ENCODE assay signal across 11 cellular contexts in genomic region chr1:8662380-8663072, GRCh38.
A peak's percentile ranks its signal among the peaks of the same experiment; 100 is the strongest.
DNase-seq lines count a peak whose midpoint lies in the region; FAIRE-seq and TF ChIP-seq lines count a peak whose summit lies in the region.
"Had no signal": no experiment of that assay in that cellular context is flagged by ENCODE, and none has a peak within 500 bp of the region (broad histone marks: within the 10 kb centered on the region; RNA-seq: fewer than 3 reads in every experiment).

No MANE protein-coding gene starts in this region.

- TSS peak; percentile 28 for BruUV-seq in A673 (replicated peaks; lab: Mats Ljungman, UMichigan)

- peak overlapping the region; percentile 94 for H3K27ac ChIP-seq in A673 (ENCODE audit: low read depth, low read length, poor library complexity, severe bottlenecking)
- H3K27ac ChIP-seq in muscle layer of duodenum (ENCODE audit: low read length), result peak overlapping the region; percentile 57
- no peak overlapping the region for H3K27ac ChIP-seq in prostate gland

- H3K4me1 ChIP-seq in A673 (ENCODE audit: insufficient read depth, low read length, poor library complexity, severe bottlenecking) (peaks cover 80% of the 10 kb centered on the region), muscle layer of duodenum (ENCODE audit: control insufficient read depth in 1 of 2, insufficient read depth in 2 of 2, low read length in 2 of 2) (peaks cover 46 to 56% of the 10 kb centered on the region in 2 donors), prostate gland (replicated peaks) (peaks cover 17% of the 10 kb centered on the region), BE2C (peaks cover 9% of the 10 kb centered on the region)

- no peaks in the 10 kb centered on the region for H3K36me3 ChIP-seq in A673 (ENCODE audit: insufficient read depth, low read length, poor library complexity, severe bottlenecking)
- no peaks in the 10 kb centered on the region for H3K36me3 ChIP-seq in muscle layer of duodenum (ENCODE audit: control insufficient read depth in 1 of 2, insufficient read depth in 2 of 2, low read length in 2 of 2)
- H3K36me3 ChIP-seq in prostate gland, result no peaks in the 10 kb centered on the region
- no peaks in the 10 kb centered on the region for H3K36me3 ChIP-seq in BE2C

- H3K4me3 Mint-ChIP-seq in activated T-helper 1 cell treated with anti-CD3 and anti-CD28 coated beads, Interleukin-12 subunit alpha, Interleukin-12 subunit beta, Interleukin-2, Interleukin-4 antibody, amounts not matched to agents 30 ng/mL and 10 ng/mL and 1 ng/mL, durations not matched to agents 14 hours and 24 hours and 36 hours, result no peak overlapping the region
- H3K4me3 Mint-ChIP-seq: activated CD4-positive, alpha-beta T cell treated with anti-CD3 and anti-CD28 coated beads for 36 hours; stimulated activated memory B cell treated with anti-CD40 and anti-IgM and Interleukin-4, amounts not matched to agents 10 μg/mL and 1 μg/mL and 100 μg/mL, for 72 hours had no signal

- no peaks in the 10 kb centered on the region for H3K9me3 Mint-ChIP-seq in activated T-helper 1 cell treated with anti-CD3 and anti-CD28 coated beads, Interleukin-12 subunit alpha, Interleukin-12 subunit beta, Interleukin-2, Interleukin-4 antibody, amounts not matched to agents 30 ng/mL and 10 ng/mL and 1 ng/mL, durations not matched to agents 14 hours and 24 hours and 36 hours
- H3K9me3 Mint-ChIP-seq: stimulated activated memory B cell treated with anti-CD40 and anti-IgM and Interleukin-4, amounts not matched to agents 10 μg/mL and 1 μg/mL and 100 μg/mL, for 72 hours had no signal

- TF ChIP-seq POLR2A in prostate gland (IDR thresholded peaks at IDR 0.05), result no peak

- WGBS in prostate gland, result 94% methylated on average over 4 of the region's 4 CpGs

- CTCF ChIA-PET in A673 (lab: Charles Lee), result no interaction called here

- no peak for TF ChIP-seq CTCF in A673 (conservative IDR thresholded peaks at IDR 0.05; ENCODE audit: low read depth, low read length)
- no peak for TF ChIP-seq CTCF in prostate gland (IDR thresholded peaks at IDR 0.05)
- no peak for TF ChIP-seq CTCF in BE2C (IDR thresholded peaks at IDR 0.05; ENCODE audit: low read depth, low read length)

- H3K4me3 ChIP-seq in A673 (ENCODE audit: low read depth, low read length, poor library complexity, severe bottlenecking) (no peak overlapping the region), muscle layer of duodenum (ENCODE audit: low read depth in 1 of 2, low read length in 2 of 2) (no peak overlapping the region), prostate gland (no peak overlapping the region), BE2C (ENCODE audit: low read depth, low read length) (no peak overlapping the region)

- H3K27ac Mint-ChIP-seq in activated T-helper 1 cell treated with anti-CD3 and anti-CD28 coated beads, Interleukin-12 subunit alpha, Interleukin-12 subunit beta, Interleukin-2, Interleukin-4 antibody, amounts not matched to agents 30 ng/mL and 10 ng/mL and 1 ng/mL, durations not matched to agents 14 hours and 24 hours and 36 hours, result peak overlapping the region; percentile 45
- H3K27ac Mint-ChIP-seq: activated CD4-positive, alpha-beta T cell treated with anti-CD3 and anti-CD28 coated beads for 36 hours; stimulated activated memory B cell treated with anti-CD40 and anti-IgM and Interleukin-4, amounts not matched to agents 10 μg/mL and 1 μg/mL and 100 μg/mL, for 72 hours had no signal

- no peaks in the 10 kb centered on the region for H3K4me1 Mint-ChIP-seq in activated T-helper 1 cell treated with anti-CD3 and anti-CD28 coated beads, Interleukin-12 subunit alpha, Interleukin-12 subunit beta, Interleukin-2, Interleukin-4 antibody, amounts not matched to agents 30 ng/mL and 10 ng/mL and 1 ng/mL, durations not matched to agents 14 hours and 24 hours and 36 hours (ENCODE audit: low read depth)

- H3K36me3 Mint-ChIP-seq in activated T-helper 1 cell treated with anti-CD3 and anti-CD28 coated beads, Interleukin-12 subunit alpha, Interleukin-12 subunit beta, Interleukin-2, Interleukin-4 antibody, amounts not matched to agents 30 ng/mL and 10 ng/mL and 1 ng/mL, durations not matched to agents 14 hours and 24 hours and 36 hours (ENCODE audit: low read depth), result peaks cover 1% of the 10 kb centered on the region
- H3K36me3 Mint-ChIP-seq: stimulated activated memory B cell treated with anti-CD40 and anti-IgM and Interleukin-4, amounts not matched to agents 10 μg/mL and 1 μg/mL and 100 μg/mL, for 72 hours had no signal

- POLR2A ChIA-PET in A673 (lab: Charles Lee; ENCODE audit: low non-redundant PET), result interaction anchor here (0.6 to 0.7 kb wide), 2 partner anchors 197 to 1043 kb away, joined by 3 to 5 read pairs; no protein-coding TSS in a partner anchor

- no peaks in the 10 kb centered on the region for H3K9me3 ChIP-seq in A673 (ENCODE audit: low read depth, low read length, poor library complexity, severe bottlenecking)
- no peaks in the 10 kb centered on the region for H3K9me3 ChIP-seq in muscle layer of duodenum (ENCODE audit: control insufficient read depth in 1 of 2, low read length in 2 of 2)
- H3K9me3 ChIP-seq in prostate gland, result no peaks in the 10 kb centered on the region
- no peaks in the 10 kb centered on the region for H3K9me3 ChIP-seq in BE2C

- H3K27me3 Mint-ChIP-seq in activated T-helper 1 cell treated with anti-CD3 and anti-CD28 coated beads, Interleukin-12 subunit alpha, Interleukin-12 subunit beta, Interleukin-2, Interleukin-4 antibody, amounts not matched to agents 30 ng/mL and 10 ng/mL and 1 ng/mL, durations not matched to agents 14 hours and 24 hours and 36 hours (ENCODE audit: insufficient read depth), result no peaks in the 10 kb centered on the region
- H3K27me3 Mint-ChIP-seq: activated CD4-positive, alpha-beta T cell treated with anti-CD3 and anti-CD28 coated beads for 36 hours; stimulated activated memory B cell treated with anti-CD40 and anti-IgM and Interleukin-4, amounts not matched to agents 10 μg/mL and 1 μg/mL and 100 μg/mL, for 72 hours had no signal

- H3K27me3 ChIP-seq in A673 (replicated peaks; ENCODE audit: insufficient read depth, low read depth, low read length, poor library complexity) (no peaks in the 10 kb centered on the region), muscle layer of duodenum (ENCODE audit: low read depth, low read length) (no peaks in the 10 kb centered on the region), prostate gland (replicated peaks; ENCODE audit: insufficient read depth) (no peaks in the 10 kb centered on the region), BE2C (no peaks in the 10 kb centered on the region)

- intact Hi-C loops in A673 (cut with micrococcal nuclease; ENCODE audit: unreplicated experiment), result loop anchor here (10.0 kb wide), 1 partner anchor 198 kb away; no protein-coding TSS in a partner anchor
- intact Hi-C loops in activated T-helper 1 cell treated with anti-CD3 and anti-CD28 coated beads, Interleukin-12 subunit alpha, Interleukin-12 subunit beta, Interleukin-2, Interleukin-4 antibody, amounts not matched to agents 30 ng/mL and 10 ng/mL and 1 ng/mL, durations not matched to agents 14 hours and 24 hours and 36 hours (cut with micrococcal nuclease), result loop anchor here (5.0 kb wide), 1 partner anchor 40 kb away; no protein-coding TSS in a partner anchor
- intact Hi-C loops in prostate gland (cut with DNase I), result no loop called here

- peak; percentile 21 for FAIRE-seq in GM18507 (lab: Jason Lieb, UNC)

- DNase-seq in A673 (ENCODE audit: low spot score) (no peak), GM18507 (ENCODE audit: extremely low spot score, insufficient read length, low read depth) (no peak), DMS53 (lab: John Stamatoyannopoulos, UW) (no peak), prostate gland (ENCODE audit: low spot score) (no peak), BE2C (no peak), HK-2 (ENCODE audit: unreplicated experiment) (no peak)
- DNase-seq in activated T-helper 1 cell treated with anti-CD3 and anti-CD28 coated beads, Interleukin-12 subunit alpha, Interleukin-12 subunit beta, Interleukin-2, Interleukin-4 antibody, amounts not matched to agents 30 ng/mL and 10 ng/mL and 1 ng/mL, durations not matched to agents 14 hours and 24 hours and 36 hours (ENCODE audit: low spot score), result no peak
- DNase-seq: NCI-H1092 treated with DMSO at 0.1 percent for 48 hours had no signal

Comparison
In these comparisons a context has a peak if more than half of its experiments do, and no peak if none do; other contexts are left out.
1. H3K27ac ChIP-seq: peak in A673 (single experiment) and muscle layer of duodenum (single experiment); none in prostate gland (0 of 2).